11 cellular contexts compared by ENCODE assay signal in the genomic region with DNA sequence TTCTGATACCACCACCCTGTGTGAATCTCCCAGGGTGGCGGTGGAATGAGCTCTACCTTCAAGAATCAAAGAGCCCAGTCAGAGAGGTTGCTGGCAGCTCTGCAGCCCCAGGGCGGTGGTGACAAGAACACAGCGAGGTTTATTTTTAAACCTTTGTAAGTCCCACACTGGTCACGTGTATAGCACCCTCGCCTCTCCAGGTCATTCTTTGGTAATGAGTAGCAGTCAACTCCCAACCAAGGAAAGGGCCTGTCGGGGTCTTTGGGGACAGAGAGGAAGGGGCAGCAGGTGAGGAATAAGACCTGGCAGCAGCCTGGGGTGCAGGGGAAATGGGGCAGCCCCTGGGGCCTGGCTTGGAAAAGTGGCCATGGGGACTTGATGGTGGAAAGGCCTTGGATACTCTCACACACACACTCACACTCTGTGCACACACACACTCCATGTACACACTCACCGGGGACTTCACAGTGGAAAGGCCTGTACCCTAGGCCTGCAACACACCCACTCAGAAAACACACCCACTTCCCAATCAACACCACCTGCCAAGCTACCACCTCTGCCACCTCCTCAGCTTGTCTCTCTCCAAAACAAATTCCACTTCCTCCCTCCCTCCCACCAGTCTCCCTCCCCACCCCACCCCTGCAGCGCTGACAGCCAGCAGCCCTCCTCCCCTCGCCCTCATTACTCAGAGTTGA.
A peak's percentile ranks its signal among the peaks of the same experiment; 100 is the strongest.
DNase-seq lines count a peak whose midpoint lies in the region; ATAC-seq, FAIRE-seq and TF ChIP-seq lines count a peak whose summit lies in the region.
"Had no signal": no experiment of that assay in that cellular context is flagged by ENCODE, and none has a peak within 500 bp of the region (broad histone marks: within the 10 kb centered on the region; RNA-seq: fewer than 3 reads in every experiment).

No MANE protein-coding gene starts in this region.

- CTCF ChIA-PET in HepG2 (lab: Yijun Ruan, JAX; ENCODE audit: low intra/inter-chr PET ratio, low total read pairs) = no interaction called here

- H3K79me2 ChIP-seq in HepG2 (ENCODE audit: insufficient read depth, low read length) = no peaks in the 10 kb centered on the region

- ATAC-seq in HepG2 = no peak; the same call in 2 of the 3 replicates
- peak; percentile 89 for ATAC-seq in thoracic aorta (ENCODE audit: insufficient number of reproducible peaks, low FRiP score, low read depth)

- H3K4me1 ChIP-seq in HepG2 (ENCODE audit: insufficient read depth, low read length) (peaks cover 4% of the 10 kb centered on the region; the same call in 1 of the 2 replicates), thoracic aorta (ENCODE audit: control insufficient read depth in 1 of 2, low read depth in 2 of 2) (peaks cover 6 to 60% of the 10 kb centered on the region in 2 donors), spleen (peaks cover 0 to 50% (median 32%) of the 10 kb centered on the region in 6 donors)
- H3K4me1 ChIP-seq: right lobe of liver had no signal

- no peak overlapping the region for H3K9ac ChIP-seq in HepG2 (ENCODE audit: insufficient read depth, low read depth, low read length)

- no peak overlapping the region for H2AFZ ChIP-seq in HepG2 (ENCODE audit: low read length)

- no peaks in the 10 kb centered on the region for H4K20me1 ChIP-seq in HepG2 (ENCODE audit: insufficient read depth, low read length)

- peak; percentile 64 for DNase-seq in activated CD8-positive, alpha-beta memory T cell treated with anti-CD3 and anti-CD28 coated beads for 24 hours
- DNase-seq in activated CD8-positive, alpha-beta memory T cell treated with anti-CD3 and anti-CD28 coated beads, Interleukin-2, amount 50 U/mL, for 4 hours = no peak
- peak; percentile 18 for DNase-seq in astrocyte of the hippocampus (ENCODE audit: low read depth, low spot score)
- DNase-seq in HepG2 (ENCODE audit: low spot score) = no peak
- DNase-seq in thoracic aorta (ENCODE audit: low spot score) = no peak
- DNase-seq in spleen = no peak
- DNase-seq in KG1 (lab: John Stamatoyannopoulos, UW) = no peak
- DNase-seq in HuH-7.5 (ENCODE audit: low spot score) = no peak
- DNase-seq: activated CD4-positive, alpha-beta T cell treated with anti-CD3 and anti-CD28 coated beads, Interleukin-2, amount 50 U/mL, for 48 hours; amniotic stem cell; right lobe of liver had no signal

- no peak overlapping the region for H3K27ac ChIP-seq in HepG2 (ENCODE audit: extremely low read length, insufficient read depth, low read length)
- H3K27ac ChIP-seq in thoracic aorta = peak overlapping the region; percentile 59 to 75
- peak overlapping the region in 1 of 8 donors; percentile 40 for H3K27ac ChIP-seq in spleen
- H3K27ac ChIP-seq: right lobe of liver had no signal

- no peak overlapping the region for H3K4me3 ChIP-seq in HepG2 (replicated peaks in 1 of 3; ENCODE audit: insufficient read depth in 1 of 3, low read depth in 2 of 3, low read length in 3 of 3)
- no peak overlapping the region for H3K4me3 ChIP-seq in thoracic aorta
- H3K4me3 ChIP-seq in spleen = no peak overlapping the region
- H3K4me3 ChIP-seq: right lobe of liver had no signal

- H3K9me3 ChIP-seq in HepG2 (ENCODE audit: low read length) (no peaks in the 10 kb centered on the region), thoracic aorta (no peaks in the 10 kb centered on the region), spleen (no peaks in the 10 kb centered on the region)
- H3K9me3 ChIP-seq: right lobe of liver had no signal

- intact Hi-C loops in HepG2 (cut with micrococcal nuclease; ENCODE audit: unreplicated experiment) (no loop called here), spleen (cut with DNase I; ENCODE audit: low total_unique reads) (no loop called here)

- no peak for TF ChIP-seq EP300 in HepG2 (IDR thresholded peaks at IDR 0.05; ENCODE audit: low read depth in 2 of 2, low read length in 2 of 2)
- no peak for TF ChIP-seq EP300 in HepG2 (CRISPR knock-in tag; IDR thresholded peaks at IDR 0.05; ENCODE audit: borderline replicate concordance)

- in situ Hi-C loops in HepG2 (cut with HindIII; ENCODE audit: extremely low pct_ligation_motif_present, low pct_unique_long_range_greater_than_20kb) = no loop called here

- H3K4me2 ChIP-seq in HepG2 (ENCODE audit: low read depth, low read length) = no peak overlapping the region

- no peak for TF ChIP-seq RAD21 in HepG2 (CRISPR knock-in tag; IDR thresholded peaks at IDR 0.05)

- TF ChIP-seq POLR2A in HepG2 (IDR thresholded peaks at IDR 0.05; ENCODE audit: insufficient read depth in 1 of 2, low read depth in 2 of 2, low read length in 2 of 2) = no peak
- TF ChIP-seq POLR2A in spleen (IDR thresholded peaks at IDR 0.05) = no peak

- no peak for FAIRE-seq in HepG2 (lab: Jason Lieb, UNC)

- TF ChIP-seq CTCF in HepG2 (CRISPR knock-in tag; IDR thresholded peaks at IDR 0.05) (no peak), thoracic aorta (IDR thresholded peaks at IDR 0.05) (no peak), spleen (IDR thresholded peaks at IDR 0.05 in 8 of 11, conservative IDR thresholded peaks at IDR 0.05 in 3 of 11) (no peak)

- H3K36me3 ChIP-seq in HepG2 (replicated peaks in 1 of 2; ENCODE audit: control insufficient read depth in 1 of 2, insufficient read depth in 2 of 2, low read length in 2 of 2) (no peaks in the 10 kb centered on the region), thoracic aorta (no peaks in the 10 kb centered on the region), spleen (no peaks in the 10 kb centered on the region)
- H3K36me3 ChIP-seq: right lobe of liver had no signal

- POLR2A ChIA-PET in HepG2 (lab: Yijun Ruan, JAX) = no interaction called here

- H3K27me3 ChIP-seq in HepG2 (ENCODE audit: control insufficient read depth in 1 of 2, insufficient read depth in 2 of 2, low read length in 2 of 2) (no peaks in the 10 kb centered on the region), thoracic aorta (replicated peaks; ENCODE audit: insufficient read depth) (no peaks in the 10 kb centered on the region), spleen (replicated peaks in 1 of 7) (no peaks in the 10 kb centered on the region)
- H3K27me3 ChIP-seq: right lobe of liver had no signal

- BruUV-seq in HepG2 (replicated peaks; lab: Mats Ljungman, UMichigan) = no TSS peak

- WGBS in HepG2 (ENCODE audit: low lambda C conversion rate) = 43% methylated on average over 6 of the region's 9 CpGs
- 62 to 71% (median 70%) methylated on average over 9 of the region's 9 CpGs for WGBS in spleen, 5 donors

TF ChIP-seq in HepG2, 621 proteins besides CTCF, POLR2A, EP300 and RAD21:
- no peak for TF ChIP-seq ZNF275 (CRISPR knock-in tag; IDR thresholded peaks at IDR 0.05; ENCODE audit: borderline replicate concordance)
- TF ChIP-seq NFIB (CRISPR knock-in tag; IDR thresholded peaks at IDR 0.05; ENCODE audit: borderline replicate concordance) = no peak
- no peak for TF ChIP-seq PBX2 (CRISPR knock-in tag; IDR thresholded peaks at IDR 0.05)
- TF ChIP-seq ZNF766 (CRISPR knock-in tag; IDR thresholded peaks at IDR 0.05; ENCODE audit: borderline replicate concordance) = peak; percentile 45; the same call in 1 of the 2 replicates
- TF ChIP-seq ZNF12 (CRISPR knock-in tag; IDR thresholded peaks at IDR 0.05) = no peak
- no peak for TF ChIP-seq ZSCAN31 (CRISPR knock-in tag; IDR thresholded peaks at IDR 0.05; ENCODE audit: low read depth)

Comparison
In these comparisons a context has a peak if more than half of its experiments do, and no peak if none do; other contexts are left out.
1. DNase-seq: peak in activated CD8-positive, alpha-beta memory T cell treated with anti-CD3 and anti-CD28 coated beads for 24 hours (single experiment) and astrocyte of the hippocampus (single experiment); none in activated CD8-positive, alpha-beta memory T cell treated with anti-CD3 and anti-CD28 coated beads, Interleukin-2, amount 50 U/mL, for 4 hours (single experiment), HepG2 (single experiment), thoracic aorta (single experiment), spleen (single experiment), KG1 (single experiment) and HuH-7.5 (single experiment).